ENCODE assay signal across 8 cellular contexts in the genomic region with DNA sequence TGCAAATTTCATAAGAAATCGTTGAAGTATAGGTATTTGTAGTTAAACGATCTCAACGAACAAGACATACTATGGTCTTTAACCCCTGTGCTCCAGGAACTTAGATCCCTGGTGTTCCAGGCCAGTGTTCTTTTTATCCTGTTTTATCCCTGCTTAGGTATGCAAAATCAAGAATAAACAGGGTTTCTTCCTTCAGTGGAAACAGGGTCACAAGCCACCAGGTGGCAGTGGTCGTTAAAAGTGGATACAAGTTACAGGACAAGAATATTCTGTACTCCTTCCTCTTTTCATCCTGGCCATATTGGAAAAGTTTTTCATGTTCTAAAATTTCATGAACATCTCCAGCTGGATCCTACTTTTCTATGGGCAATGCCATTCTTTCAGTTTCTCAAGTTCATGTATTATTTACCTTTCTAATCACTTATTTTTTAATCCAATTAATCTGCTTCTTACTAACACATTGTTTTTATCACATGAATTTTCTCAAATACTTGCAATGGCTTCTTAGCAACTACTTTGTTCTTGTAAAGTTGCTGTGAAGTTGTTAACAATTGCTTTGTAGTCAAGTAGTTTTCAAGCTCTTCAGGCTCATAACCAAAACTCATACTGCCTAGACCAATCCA. TPM values are rescaled to one million over a fixed set of nuclear protein-coding genes. Genes with fewer than 3 reads are reported as not detected.
DNase-seq lines count a peak whose midpoint lies in the region; ATAC-seq, FAIRE-seq and TF ChIP-seq lines count a peak whose summit lies in the region.

No MANE protein-coding gene starts in this region.

- no peak overlapping the region for H3K9ac ChIP-seq in HepG2 (ENCODE audit: insufficient read depth, low read depth, low read length)

- TF ChIP-seq RAD21 in HepG2 (CRISPR knock-in tag; IDR thresholded peaks at IDR 0.05): peak; percentile 89

- H3K79me2 ChIP-seq in HepG2 (ENCODE audit: insufficient read depth, low read length): no peaks in the 10 kb centered on the region

- intact Hi-C loops in HepG2 (cut with micrococcal nuclease; ENCODE audit: unreplicated experiment): loop anchor here (1.0 kb wide), 2 partner anchors 38 to 839 kb away; no protein-coding TSS in a partner anchor

- H2AFZ ChIP-seq in HepG2 (ENCODE audit: low read length): no peak overlapping the region

- H3K4me1 ChIP-seq in HepG2 (ENCODE audit: insufficient read depth, low read length): peaks cover 66% of the 10 kb centered on the region

- TF ChIP-seq EP300 in HepG2 (IDR thresholded peaks at IDR 0.05; ENCODE audit: low read depth in 2 of 2, low read length in 2 of 2) (no peak), HepG2 (CRISPR knock-in tag; IDR thresholded peaks at IDR 0.05; ENCODE audit: borderline replicate concordance) (no peak)

- POLR2A ChIA-PET in HepG2 (lab: Yijun Ruan, JAX): interaction anchor here (0.6 to 19.0 kb wide), 3 partner anchors 18 to 163 kb away, joined by 3 to 733 read pairs (median 3); a partner anchor contains a TSS

- in situ Hi-C loops in HepG2 (cut with HindIII; ENCODE audit: extremely low pct_ligation_motif_present, low pct_unique_long_range_greater_than_20kb): no loop called here

- TF ChIP-seq CTCF in HepG2 (CRISPR knock-in tag; IDR thresholded peaks at IDR 0.05): peak; percentile 65

- no peaks in the 10 kb centered on the region for H3K36me3 ChIP-seq in HepG2 (replicated peaks in 1 of 2; ENCODE audit: control insufficient read depth in 1 of 2, insufficient read depth in 2 of 2, low read length in 2 of 2)

- no peak overlapping the region for H3K4me2 ChIP-seq in HepG2 (ENCODE audit: low read depth, low read length)

- no peak overlapping the region for H3K4me3 ChIP-seq in HepG2 (replicated peaks in 1 of 3; ENCODE audit: insufficient read depth in 1 of 3, low read depth in 2 of 3, low read length in 3 of 3)

- peak; percentile 45 for ATAC-seq in GM18502 (IDR thresholded peaks at IDR 0.05; ENCODE audit: poor library complexity, unreplicated experiment)
- peak; percentile 92 for ATAC-seq in SK-N-SH treated with all-trans-retinoic acid at 6 μM for 48 hours
- no peak for ATAC-seq in HepG2

- H3K9me3 ChIP-seq in HepG2 (ENCODE audit: low read length): no peaks in the 10 kb centered on the region

- H3K27me3 ChIP-seq in HepG2 (ENCODE audit: control insufficient read depth in 1 of 2, insufficient read depth in 2 of 2, low read length in 2 of 2): no peaks in the 10 kb centered on the region

- DNase-seq in AG08396 (ENCODE audit: low spot score): peak; percentile 40
- DNase-seq in M059J (ENCODE audit: low read depth): peak; percentile 69
- peak; percentile 66 for DNase-seq in cerebellar cortex (ENCODE audit: low spot score)
- DNase-seq in HepG2 (ENCODE audit: low spot score): peak; percentile 79
- peak; percentile 55 for DNase-seq in stimulated activated CD8-positive, alpha-beta memory T cell treated with anti-CD3 and anti-CD28 coated beads, Interleukin-4, amount 100 ng/mL, for 48 hours
- no peak for DNase-seq in effector CD8-positive, alpha-beta T cell (lab: John Stamatoyannopoulos, UW)

- peak overlapping the region; percentile 11 for H3K27ac ChIP-seq in HepG2 (ENCODE audit: extremely low read length, insufficient read depth, low read length)

- BruUV-seq in HepG2 (replicated peaks; lab: Mats Ljungman, UMichigan): no TSS peak

- peak; percentile 40 for FAIRE-seq in HepG2 (lab: Jason Lieb, UNC)

- H4K20me1 ChIP-seq in HepG2 (ENCODE audit: insufficient read depth, low read length): no peaks in the 10 kb centered on the region

- CTCF ChIA-PET in HepG2 (lab: Yijun Ruan, JAX; ENCODE audit: low intra/inter-chr PET ratio, low total read pairs): interaction anchor here (1.2 to 2.1 kb wide), 3 partner anchors 28 to 142 kb away, joined by 3 to 8 read pairs (median 3); no protein-coding TSS in a partner anchor

- WGBS in HepG2 (ENCODE audit: low lambda C conversion rate): 83% methylated on average over 4 of the region's 4 CpGs

- no peak for TF ChIP-seq POLR2A in HepG2 (IDR thresholded peaks at IDR 0.05; ENCODE audit: insufficient read depth in 1 of 2, low read depth in 2 of 2, low read length in 2 of 2)

TF ChIP-seq in SK-N-SH treated with all-trans-retinoic acid at 6 μM for 48 hours, 23 proteins besides CTCF, POLR2A, EP300 and RAD21 (continues in another document):
- no peak for TF ChIP-seq OSR1 (CRISPR knock-in tag; IDR thresholded peaks at IDR 0.05)
- TF ChIP-seq ARNTL (CRISPR knock-in tag; IDR thresholded peaks at IDR 0.05; ENCODE audit: borderline replicate concordance, low read depth): no peak
- TF ChIP-seq BACH2 (CRISPR knock-in tag; IDR thresholded peaks at IDR 0.05; ENCODE audit: borderline replicate concordance): no peak
- no peak for TF ChIP-seq ZFP30 (CRISPR knock-in tag; IDR thresholded peaks at IDR 0.05)

TF ChIP-seq in HepG2, 621 proteins besides CTCF, POLR2A, EP300 and RAD21 (continues in another document):
- TF ChIP-seq FOSL2 (CRISPR knock-in tag; IDR thresholded peaks at IDR 0.05) (no peak), CENPX (CRISPR knock-in tag; IDR thresholded peaks at IDR 0.05) (no peak), ZMYM4 (CRISPR knock-in tag; IDR thresholded peaks at IDR 0.05) (peak; percentile 82), ZNF850 (CRISPR knock-in tag; conservative IDR thresholded peaks at IDR 0.05) (no peak), HNF4A (CRISPR knock-in tag; IDR thresholded peaks at IDR 0.05) (0 out of 2 replicates have a peak, but pooled peaks have one; percentile 6), ZNF7 (CRISPR knock-in tag; IDR thresholded peaks at IDR 0.05) (no peak), NR2F1 (CRISPR knock-in tag; IDR thresholded peaks at IDR 0.05) (no peak), FOXK1 (CRISPR knock-in tag; IDR thresholded peaks at IDR 0.05; ENCODE audit: borderline replicate concordance, low read depth) (0 out of 2 replicates have a peak, but pooled peaks have one; percentile 70), ZNF652 (CRISPR knock-in tag; IDR thresholded peaks at IDR 0.05; ENCODE audit: borderline replicate concordance, low read depth) (0 out of 2 replicates have a peak, but pooled peaks have one; percentile 11), SP1 (IDR thresholded peaks at IDR 0.05) (no peak), SP1 (CRISPR knock-in tag; IDR thresholded peaks at IDR 0.05) (0 out of 2 replicates have a peak, but pooled peaks have one; percentile 1), ZNF331 (CRISPR knock-in tag; IDR thresholded peaks at IDR 0.05) (0 out of 2 replicates have a peak, but pooled peaks have one; percentile 29), NFRKB (IDR thresholded peaks at IDR 0.05) (no peak), PRPF4 (IDR thresholded peaks at IDR 0.05; ENCODE audit: low read depth, low read length, poor library complexity, severe bottlenecking) (peak; percentile 66), ZNF230 (CRISPR knock-in tag; IDR thresholded peaks at IDR 0.05) (no peak), ZNF703 (CRISPR knock-in tag; IDR thresholded peaks at IDR 0.05; ENCODE audit: borderline replicate concordance) (no peak), SAP130 (CRISPR knock-in tag; IDR thresholded peaks at IDR 0.05; ENCODE audit: low read depth) (no peak; the same call in 1 of the 2 replicates), BRD4 (CRISPR knock-in tag; IDR thresholded peaks at IDR 0.05) (0 out of 2 replicates have a peak, but pooled peaks have one; percentile 23)
- TF ChIP-seq, protein P1, sequence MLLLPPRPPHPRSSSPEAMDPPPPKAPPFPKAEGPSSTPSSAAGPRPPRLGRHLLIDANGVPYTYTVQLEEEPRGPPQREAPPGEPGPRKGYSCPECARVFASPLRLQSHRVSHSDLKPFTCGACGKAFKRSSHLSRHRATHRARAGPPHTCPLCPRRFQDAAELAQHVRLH (CRISPR knock-in tag; IDR thresholded peaks at IDR 0.05; ENCODE audit: borderline replicate concordance, low read depth): peak; percentile 66; the same call in 1 of the 2 replicates
- TF ChIP-seq, protein P2, sequence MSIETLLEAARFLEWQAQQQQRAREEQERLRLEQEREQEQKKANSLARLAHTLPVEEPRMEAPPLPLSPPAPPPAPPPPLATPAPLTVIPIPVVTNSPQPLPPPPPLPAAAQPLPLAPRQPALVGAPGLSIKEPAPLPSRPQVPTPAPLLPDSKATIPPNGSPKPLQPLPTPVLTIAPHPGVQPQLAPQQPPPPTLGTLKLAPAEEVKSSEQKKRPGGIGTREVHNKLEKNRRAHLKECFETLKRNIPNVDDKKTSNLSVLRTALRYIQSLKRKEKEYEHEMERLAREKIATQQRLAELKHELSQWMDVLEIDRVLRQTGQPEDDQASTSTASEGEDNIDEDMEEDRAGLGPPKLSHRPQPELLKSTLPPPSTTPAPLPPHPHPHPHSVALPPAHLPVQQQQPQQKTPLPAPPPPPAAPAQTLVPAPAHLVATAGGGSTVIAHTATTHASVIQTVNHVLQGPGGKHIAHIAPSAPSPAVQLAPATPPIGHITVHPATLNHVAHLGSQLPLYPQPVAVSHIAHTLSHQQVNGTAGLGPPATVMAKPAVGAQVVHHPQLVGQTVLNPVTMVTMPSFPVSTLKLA (IDR thresholded peaks at IDR 0.05): no peak

RNA-seq across cellular contexts. Expression of a gene that starts 16.4 kb away (rescaled TPM):
- total RNA-seq in M059J (2014; rRNA removed; shearing (Covaris generic)): 9.7 and 9.8 TPM in 2 replicates
- total RNA-seq in HepG2 (2016; rRNA removed; fragmentation: Illumina TruSeq; extraction: Trizol): 309 and 372 TPM in 2 replicates
- total RNA-seq in HepG2 (2016; cell fraction: cytosol; rRNA removed; fragmentation: Illumina TruSeq; extraction: Trizol; ENCODE audit: low read depth): 103 and 116 TPM in 2 replicates
- total RNA-seq in HepG2 (2016; cell fraction: insoluble cytoplasmic fraction; rRNA removed; fragmentation: Illumina TruSeq; extraction: Trizol): 312 and 373 TPM in 2 replicates
- total RNA-seq in HepG2 (2016; cell fraction: membrane; rRNA removed; fragmentation: Illumina TruSeq; extraction: Trizol): 157 and 177 TPM in 2 replicates
- total RNA-seq in HepG2 (2016; cell fraction: nucleus; rRNA removed; fragmentation: Illumina TruSeq; extraction: Trizol): 234 and 240 TPM in 2 replicates
- 259 and 279 TPM in 2 replicates for polyA plus RNA-seq in HepG2 (2011; rRNA removed)
- polyA plus RNA-seq in HepG2 (2011; cell fraction: cytosol; rRNA removed): 170 and 271 TPM in 2 replicates
- 129 and 171 TPM in 2 replicates for polyA plus RNA-seq in HepG2 (2011; cell fraction: nucleus; rRNA removed)
- polyA plus RNA-seq in HepG2 (2012): 561 and 648 TPM in 2 replicates
- 80.3 and 85.6 TPM in 2 replicates for polyA plus RNA-seq in HepG2 (2016; cell fraction: cytosol; fragmentation: Illumina TruSeq; extraction: Trizol; ENCODE audit: low read depth)
- polyA plus RNA-seq in HepG2 (2016; cell fraction: insoluble cytoplasmic fraction; fragmentation: Illumina TruSeq; extraction: Trizol; ENCODE audit: low read depth): 297 and 326 TPM in 2 replicates
- polyA plus RNA-seq in HepG2 (2016; cell fraction: membrane; fragmentation: Illumina TruSeq; extraction: Trizol; ENCODE audit: low read depth): 111 and 113 TPM in 2 replicates
- polyA plus RNA-seq in HepG2 (2016; cell fraction: nucleus; fragmentation: Illumina TruSeq; extraction: Trizol; ENCODE audit: insufficient read depth, low read depth): 221 and 224 TPM in 2 replicates
- 14.7 and 77.3 TPM in 2 replicates for polyA minus RNA-seq in HepG2 (2011; rRNA and poly(A)+ RNA removed; ENCODE audit: low replicate concordance)
- polyA minus RNA-seq in HepG2 (2011; cell fraction: cytosol; rRNA and poly(A)+ RNA removed): 111 and 128 TPM in 2 replicates
- polyA minus RNA-seq in HepG2 (2011; cell fraction: nucleus; rRNA and poly(A)+ RNA removed): 529 and 697 TPM in 2 replicates
